In the genomic region with DNA sequence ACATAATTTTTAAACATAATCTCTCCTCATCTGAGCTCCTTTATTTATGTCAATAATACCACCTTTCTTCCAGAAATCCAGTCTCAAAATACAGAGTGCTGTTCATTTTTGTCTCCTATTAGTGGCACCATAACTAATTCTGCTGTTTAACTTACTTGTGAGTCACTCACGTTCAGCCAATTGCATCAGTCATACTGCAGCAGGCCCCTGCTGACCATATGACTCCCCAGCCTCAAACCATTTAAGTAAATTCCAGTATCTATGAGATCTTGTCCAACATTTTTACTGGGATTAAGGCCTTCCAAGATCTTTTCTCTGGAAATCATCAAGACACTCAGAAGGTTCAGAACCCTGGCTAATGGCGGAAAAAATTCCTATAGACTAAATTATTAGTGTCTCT, we compare ENCODE assay signal across 17 cellular contexts.
"Had no signal": no experiment of that assay in that cellular context is flagged by ENCODE, and none has a peak within 500 bp of the region (broad histone marks: within the 10 kb centered on the region; RNA-seq: fewer than 3 reads in every experiment).

No MANE protein-coding gene starts in this region.

- H3K9me3 ChIP-seq: lower lobe of right lung, prostate gland, sigmoid colon, transverse colon had no signal

- DNase-seq: activated CD4-positive, alpha-beta T cell treated with anti-CD3 and anti-CD28 coated beads for 4 hours; activated CD8-positive, alpha-beta memory T cell treated with anti-CD3 and anti-CD28 coated beads, Interleukin-2, amount 50 U/mL, for 48 hours; activated CD8-positive, alpha-beta T cell treated with anti-CD3 and anti-CD28 coated beads, Interleukin-2, amount 10 ng/mL, durations not matched to agents 7 days and 5 days; activated naive CD8-positive, alpha-beta T cell treated with anti-CD3 and anti-CD28 coated beads, Interleukin-2, amount 10 ng/mL, durations not matched to agents 7 days and 5 days; aorta; central memory CD4-positive, alpha-beta T cell; cortex of kidney; effector CD8-positive, alpha-beta T cell; hypothalamus; lower lobe of right lung; natural killer cell; sigmoid colon; stimulated activated CD4-positive, alpha-beta T cell treated with anti-CD3 and anti-CD28 coated beads, Interleukin-12 subunit alpha, Interleukin-12 subunit beta, amount 100 ng/mL, for 4 hours; stimulated activated naive CD4-positive, alpha-beta T cell; substantia nigra; transverse colon had no signal

- H3K36me3 ChIP-seq: lower lobe of right lung, prostate gland, sigmoid colon, transverse colon had no signal

- H3K27ac ChIP-seq: lower lobe of right lung, prostate gland, sigmoid colon, transverse colon had no signal

- H3K4me3 ChIP-seq: lower lobe of right lung, prostate gland, sigmoid colon, transverse colon had no signal

- H3K4me1 ChIP-seq: lower lobe of right lung, prostate gland, sigmoid colon, transverse colon had no signal

- ATAC-seq: activated CD8-positive, alpha-beta T cell treated with anti-CD3 and anti-CD28 coated beads, Interleukin-2, amount 10 ng/mL, durations not matched to agents 7 days and 5 days; lower lobe of right lung; natural killer cell had no signal

- H3K27me3 ChIP-seq: sigmoid colon, transverse colon had no signal
